In genomic region chr14:65972891-65973290, GRCh38 we compare ENCODE assay signal across 26 cellular contexts.
DNase-seq lines count a peak whose midpoint lies in the region; ATAC-seq and TF ChIP-seq lines count a peak whose summit lies in the region.
"Had no signal": no experiment of that assay in that cellular context is flagged by ENCODE, and none has a peak within 500 bp of the region (broad histone marks: within the 10 kb centered on the region; RNA-seq: fewer than 3 reads in every experiment).

No MANE protein-coding gene starts in this region.

- no peak for ATAC-seq in lower lobe of right lung
- ATAC-seq: activated CD8-positive, alpha-beta T cell treated with anti-CD3 and anti-CD28 coated beads, Interleukin-2, amount 10 ng/mL, durations not matched to agents 7 days and 5 days; left lobe of liver; naive thymus-derived CD8-positive, alpha-beta T cell; Panc1; stimulated activated memory B cell treated with anti-CD40 and anti-IgM and Interleukin-4, amounts not matched to agents 10 μg/mL and 1 μg/mL and 100 μg/mL, for 72 hours; T-cell had no signal

- H3K36me3 ChIP-seq in H7 (replicated peaks; ENCODE audit: control insufficient read depth, insufficient read depth, low read length) = no peaks in the 10 kb centered on the region
- no peaks in the 10 kb centered on the region for H3K36me3 ChIP-seq in lower lobe of right lung
- H3K36me3 ChIP-seq: cardiac muscle cell, uterus had no signal

- intact Hi-C loops in lower lobe of right lung (cut with DNase I) = no loop called here

- H3K27me3 ChIP-seq in H7 (ENCODE audit: control insufficient read depth, insufficient read depth, low read length) (no peaks in the 10 kb centered on the region), lower lobe of right lung (ENCODE audit: low read depth) (no peaks in the 10 kb centered on the region)
- H3K27me3 ChIP-seq: cardiac muscle cell, hepatocyte, uterus had no signal

- peak; percentile 27 for DNase-seq in AG09309 (ENCODE audit: low read depth)
- peak; percentile 65 for DNase-seq in HS-5 (ENCODE audit: low read depth)
- peak; percentile 48 to 54 for DNase-seq in cardiac fibroblast (ENCODE audit: low read depth in 2 of 2)
- peak; percentile 46 for DNase-seq in iris pigment epithelial cell (ENCODE audit: low read depth)
- DNase-seq in H7 = no peak
- DNase-seq in lower lobe of right lung = no peak
- DNase-seq in ecto neural progenitor cell (ENCODE audit: low spot score) = no peak
- no peak for DNase-seq in G401 (ENCODE audit: low spot score)
- DNase-seq: activated CD8-positive, alpha-beta T cell treated with anti-CD3 and anti-CD28 coated beads, Interleukin-2, amount 10 ng/mL, durations not matched to agents 7 days and 5 days; activated effector memory CD4-positive, alpha-beta T cell treated with Interleukin-2 at 50 U/mL for 16 hours; activated T-cell treated with anti-CD3 and anti-CD28 coated beads for 4 hours; dermis blood vessel endothelial cell; foreskin melanocyte; naive thymus-derived CD8-positive, alpha-beta T cell; NCI-H1436 treated with DMSO at 0.1 percent for 48 hours; NCI-H510A treated with DMSO at 0.1 percent for 48 hours; stimulated activated CD4-positive, alpha-beta T cell treated with anti-CD3 and anti-CD28 coated beads, Interleukin-4, amount 100 ng/mL, for 1 hour; T-cell; uterus had no signal

- TF ChIP-seq CTCF in AG09309 (IDR thresholded peaks at IDR 0.05; ENCODE audit: control insufficient read depth, insufficient read depth, low read depth, low read length, missing control alignments) = no peak
- TF ChIP-seq CTCF in cardiac fibroblast (IDR thresholded peaks at IDR 0.05; ENCODE audit: low read depth, low read length) = no peak
- TF ChIP-seq CTCF in lower lobe of right lung (IDR thresholded peaks at IDR 0.05) = no peak

- in situ Hi-C loops in G401 (cut with HindIII; ENCODE audit: low sequenced_read_pairs) = no loop called here

- no peaks in the 10 kb centered on the region for H3K9me3 ChIP-seq in lower lobe of right lung
- H3K9me3 ChIP-seq: uterus had no signal

- H3K4me3 ChIP-seq in AG09309 (ENCODE audit: control insufficient read depth, low read depth, low read length) (no peak overlapping the region), cardiac fibroblast (replicated peaks in 1 of 2; ENCODE audit: low read depth in 2 of 2, low read length in 2 of 2) (no peak overlapping the region), H7 (ENCODE audit: insufficient read depth, low read depth, low read length) (no peak overlapping the region), lower lobe of right lung (no peak overlapping the region)
- H3K4me3 ChIP-seq: cardiac muscle cell, hepatocyte, uterus had no signal

- H3K4me1 ChIP-seq in lower lobe of right lung = no peaks in the 10 kb centered on the region
- H3K4me1 ChIP-seq: uterus had no signal

- no peak overlapping the region for H3K27ac ChIP-seq in lower lobe of right lung
- H3K27ac ChIP-seq: C4-2B, cardiac muscle cell, hepatocyte, KMS-11, uterus had no signal

Comparison
In these comparisons a context has a peak if more than half of its experiments do, and no peak if none do; other contexts are left out.
1. DNase-seq: peak in AG09309 (single experiment), HS-5 (single experiment), cardiac fibroblast (2 of 2) and iris pigment epithelial cell (single experiment); none in H7 (single experiment), lower lobe of right lung (single experiment), ecto neural progenitor cell (single experiment) and G401 (single experiment).